1 cellular context compared by ENCODE assay signal in genomic region chr5:133613184-133613583, GRCh38.
TF ChIP-seq lines count a peak whose summit lies in the region.

No MANE protein-coding gene starts in this region.

TF ChIP-seq in HepG2, 621 proteins besides CTCF, POLR2A, EP300 and RAD21:
- TF ChIP-seq ZSCAN5A (CRISPR knock-in tag; IDR thresholded peaks at IDR 0.05; ENCODE audit: borderline replicate concordance) (no peak), ZBTB46 (CRISPR knock-in tag; IDR thresholded peaks at IDR 0.05; ENCODE audit: borderline replicate concordance) (no peak), TRIM22 (IDR thresholded peaks at IDR 0.05) (no peak), MIXL1 (CRISPR knock-in tag; IDR thresholded peaks at IDR 0.05) (no peak), HOXD1 (CRISPR knock-in tag; IDR thresholded peaks at IDR 0.05) (no peak), CREM (IDR thresholded peaks at IDR 0.05) (no peak), CREM (CRISPR knock-in tag; IDR thresholded peaks at IDR 0.05) (no peak), ZBED4 (CRISPR knock-in tag; IDR thresholded peaks at IDR 0.05; ENCODE audit: borderline replicate concordance) (no peak), ZMAT5 (CRISPR knock-in tag; IDR thresholded peaks at IDR 0.05; ENCODE audit: borderline replicate concordance, low read depth) (no peak), FOXA1 (IDR thresholded peaks at IDR 0.05) (no peak), FOXA1 (CRISPR knock-in tag; IDR thresholded peaks at IDR 0.05) (no peak), ZNF652 (CRISPR knock-in tag; IDR thresholded peaks at IDR 0.05; ENCODE audit: borderline replicate concordance, low read depth) (no peak), KLF11 (CRISPR knock-in tag; IDR thresholded peaks at IDR 0.05) (no peak), TOPORS (CRISPR knock-in tag; IDR thresholded peaks at IDR 0.05) (no peak)
